ENCODE assay signal across 8 cellular contexts in the genomic region with DNA sequence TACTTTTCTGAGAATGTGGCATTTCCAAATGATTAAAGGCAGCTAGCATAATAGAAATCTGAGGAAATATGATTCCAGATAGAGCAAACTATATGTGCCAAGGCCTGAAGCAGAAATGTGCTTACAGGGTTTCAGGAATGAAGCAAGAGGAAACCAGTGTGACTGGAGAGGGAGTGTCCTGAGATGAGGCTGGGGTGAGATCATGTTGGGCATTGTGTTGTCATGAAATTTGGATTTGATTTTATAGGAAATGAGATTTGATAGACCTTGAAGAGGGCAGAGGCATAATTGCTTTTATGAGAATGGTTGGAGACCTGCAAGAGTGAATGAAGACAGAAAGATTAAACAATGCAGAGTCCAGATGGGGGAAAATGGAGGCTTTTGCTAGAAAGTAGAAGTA.
DNase-seq lines count a peak whose midpoint lies in the region; ATAC-seq and TF ChIP-seq lines count a peak whose summit lies in the region.

No MANE protein-coding gene starts in this region.

- TF ChIP-seq CTCF in osteoblast (IDR thresholded peaks at IDR 0.05; ENCODE audit: extremely low read depth, low read depth, low read length) = no peak

- H2AFZ ChIP-seq in osteoblast (ENCODE audit: low read length) = no peak overlapping the region

- peaks cover 63% of the 10 kb centered on the region for H3K4me1 ChIP-seq in osteoblast (ENCODE audit: insufficient read depth, low read length)

- no peaks in the 10 kb centered on the region for H3K27me3 ChIP-seq in osteoblast (ENCODE audit: insufficient read depth, low read length)

- no peaks in the 10 kb centered on the region for H3K9me3 ChIP-seq in osteoblast (ENCODE audit: low read depth, low read length)

- no peaks in the 10 kb centered on the region for H3K36me3 ChIP-seq in osteoblast (ENCODE audit: insufficient read depth, low read length)

- no peak for ATAC-seq in GM19324 (IDR thresholded peaks at IDR 0.05; ENCODE audit: low FRiP score, unreplicated experiment)

- peak overlapping the region; percentile 81 for H3K27ac ChIP-seq in osteoblast (ENCODE audit: low read depth, low read length)

- H4K20me1 ChIP-seq in osteoblast (ENCODE audit: insufficient read depth, low read length) = no peaks in the 10 kb centered on the region

- peak overlapping the region; percentile 1 for H3K4me3 ChIP-seq in osteoblast (ENCODE audit: insufficient read depth, low read length)

- peak; percentile 82 for DNase-seq in EH (ENCODE audit: low read depth)
- peak; percentile 61 for DNase-seq in NOMO-1 treated with DMSO at 0.1 percent for 48 hours (lab: John Stamatoyannopoulos, UW; ENCODE audit: unreplicated experiment)
- DNase-seq in epidermal melanocyte (ENCODE audit: insufficient read length, low spot score) = peak; percentile 38
- DNase-seq in osteoblast (ENCODE audit: insufficient read length, low spot score, missing footprints) = peak; percentile 91
- no peak for DNase-seq in activated CD4-positive, CD25-positive, alpha-beta regulatory T cell (lab: John Stamatoyannopoulos, UW)
- no peak for DNase-seq in activated T-cell treated with anti-CD3 and anti-CD28 coated beads, Interleukin-2, amount 50 U/mL, for 1 hour
- DNase-seq in NCI-H1105 (lab: John Stamatoyannopoulos, UW) = no peak

- H3K4me2 ChIP-seq in osteoblast (ENCODE audit: insufficient read depth, low read length) = peak overlapping the region; percentile 60

- H3K79me2 ChIP-seq in osteoblast (ENCODE audit: insufficient read depth, low read length) = no peaks in the 10 kb centered on the region

Comparison
In these comparisons a context has a peak if more than half of its experiments do, and no peak if none do; other contexts are left out.
1. DNase-seq: peak in EH (single experiment), NOMO-1 treated with DMSO at 0.1 percent for 48 hours (single experiment), epidermal melanocyte (single experiment) and osteoblast (single experiment); none in activated CD4-positive, CD25-positive, alpha-beta regulatory T cell (0 of 4), activated T-cell treated with anti-CD3 and anti-CD28 coated beads, Interleukin-2, amount 50 U/mL, for 1 hour (single experiment) and NCI-H1105 (single experiment).